In the genomic region with DNA sequence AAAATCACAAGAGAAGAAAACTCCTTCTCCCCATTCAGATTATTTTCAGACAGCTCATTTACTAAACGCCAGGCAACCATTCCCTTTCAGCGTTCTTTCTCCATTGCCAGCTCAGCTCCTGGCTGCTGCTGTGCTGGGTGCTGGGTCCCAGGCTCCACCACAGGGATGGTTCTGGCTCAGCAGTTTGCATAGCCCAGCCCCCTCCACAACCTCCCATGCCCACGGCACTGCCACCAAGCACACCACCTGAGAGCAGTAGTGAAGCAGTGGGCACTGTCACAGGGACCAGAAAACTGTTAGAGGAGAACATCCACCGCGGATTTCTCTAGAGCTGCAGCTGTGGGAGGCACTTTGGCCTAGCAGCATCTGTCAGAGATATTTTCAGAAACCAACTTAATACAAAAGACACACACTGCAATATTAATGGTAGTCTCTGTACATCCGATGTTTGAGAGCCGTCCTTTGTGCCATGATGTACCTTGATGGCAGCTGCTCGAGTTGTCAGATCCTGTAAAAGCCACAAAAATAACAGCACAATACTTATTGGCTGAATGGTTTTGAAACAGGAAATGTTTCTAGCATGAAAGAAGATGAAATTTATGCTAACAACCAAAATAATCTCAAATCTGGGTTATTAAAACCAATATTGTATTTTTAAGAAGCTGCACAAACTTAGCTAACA, we compare ENCODE assay signal across 12 cellular contexts.
DNase-seq lines count a peak whose midpoint lies in the region; ATAC-seq and TF ChIP-seq lines count a peak whose summit lies in the region.
"Had no signal": no experiment of that assay in that cellular context is flagged by ENCODE, and none has a peak within 500 bp of the region (broad histone marks: within the 10 kb centered on the region; RNA-seq: fewer than 3 reads in every experiment).

No MANE protein-coding gene starts in this region.

- no peaks in the 10 kb centered on the region for H3K9me3 ChIP-seq in ovary

- peak overlapping the region; percentile 69 to 92 (median 86) for H3K27ac Mint-ChIP-seq in immature natural killer cell
- H3K27ac Mint-ChIP-seq: T-helper 1 cell treated with Interleukin-12 subunit alpha and Interleukin-12 subunit beta and Interleukin-4 antibody, amounts not matched to agents 30 μg/mL and 1 μg/mL, for 36 hours had no signal

- no peak for TF ChIP-seq EP300 in ovary (IDR thresholded peaks at IDR 0.05)

- peaks cover 78 to 79% of the 10 kb centered on the region in 2 donors for H3K4me1 Mint-ChIP-seq in immature natural killer cell

- no peak overlapping the region for H3K4me3 ChIP-seq in ovary

- H3K4me1 ChIP-seq in ovary (ENCODE audit: insufficient read depth) = no peaks in the 10 kb centered on the region

- no peak for TF ChIP-seq POLR2A in ovary (IDR thresholded peaks at IDR 0.05)

- peak; percentile 21 for DNase-seq in activated CD4-positive, alpha-beta T cell treated with anti-CD3 and anti-CD28 coated beads for 48 hours
- no peak for DNase-seq in activated CD4-positive, alpha-beta T cell treated with anti-CD3 and anti-CD28 coated beads for 1 hour
- DNase-seq in SHP77 treated with DMSO at 0.1 percent for 48 hours (lab: John Stamatoyannopoulos, UW) (peak; percentile 29), immature natural killer cell (peak; percentile 37 to 53 (median 50)), ovary (no peak)
- DNase-seq in stimulated activated naive CD8-positive, alpha-beta T cell treated with anti-CD3 and anti-CD28 coated beads, Interleukin-15, Interleukin-2, amounts not matched to agents 100 U/mL and 50 U/mL, for 24 hours = no peak
- DNase-seq: ACHN, DMS79 treated with DMSO at 0.1 percent for 48 hours had no signal

- no peaks in the 10 kb centered on the region for H3K27me3 ChIP-seq in ovary

- H3K9me3 Mint-ChIP-seq in immature natural killer cell = no peaks in the 10 kb centered on the region

- intact Hi-C loops in ovary (cut with DNase I) = no loop called here

- H3K27ac ChIP-seq in ovary = no peak overlapping the region
- H3K27ac ChIP-seq: HL-60 had no signal

- ATAC-seq in stimulated activated naive CD8-positive, alpha-beta T cell treated with anti-CD3 and anti-CD28 coated beads, Interleukin-15, Interleukin-2, amounts not matched to agents 100 U/mL and 50 U/mL, for 24 hours = peak; percentile 58
- ATAC-seq in HG03097 (IDR thresholded peaks at IDR 0.05; ENCODE audit: low FRiP score, unreplicated experiment) (no peak), HG03135 (IDR thresholded peaks at IDR 0.05; ENCODE audit: unreplicated experiment) (no peak)

- H3K36me3 Mint-ChIP-seq in immature natural killer cell = peaks cover 0 to 4% (median 4%) of the 10 kb centered on the region in 3 donors

- peaks cover 0 to 2% (median 0%) of the 10 kb centered on the region in 3 donors for H3K27me3 Mint-ChIP-seq in immature natural killer cell (ENCODE audit: low read depth in 3 of 3)

- 75 to 85% (median 76%) methylated on average over 8 of the region's 8 CpGs for WGBS in ovary, 3 donors

- no peak for TF ChIP-seq CTCF in ovary (IDR thresholded peaks at IDR 0.05)

- peak overlapping the region; percentile 64 to 76 (median 71) for H3K4me3 Mint-ChIP-seq in immature natural killer cell
- H3K4me3 Mint-ChIP-seq: T-helper 1 cell treated with Interleukin-12 subunit alpha and Interleukin-12 subunit beta and Interleukin-4 antibody, amounts not matched to agents 30 μg/mL and 1 μg/mL, for 36 hours had no signal

- no peaks in the 10 kb centered on the region for H3K36me3 ChIP-seq in ovary

Comparison
In these comparisons a context has a peak if more than half of its experiments do, and no peak if none do; other contexts are left out.
1. DNase-seq: peak in activated CD4-positive, alpha-beta T cell treated with anti-CD3 and anti-CD28 coated beads for 48 hours (single experiment), SHP77 treated with DMSO at 0.1 percent for 48 hours (single experiment) and immature natural killer cell (3 of 3); none in activated CD4-positive, alpha-beta T cell treated with anti-CD3 and anti-CD28 coated beads for 1 hour (single experiment), stimulated activated naive CD8-positive, alpha-beta T cell treated with anti-CD3 and anti-CD28 coated beads, Interleukin-15, Interleukin-2, amounts not matched to agents 100 U/mL and 50 U/mL, for 24 hours (single experiment) and ovary (0 of 5).